18 cellular contexts compared by ENCODE assay signal in the genomic region with DNA sequence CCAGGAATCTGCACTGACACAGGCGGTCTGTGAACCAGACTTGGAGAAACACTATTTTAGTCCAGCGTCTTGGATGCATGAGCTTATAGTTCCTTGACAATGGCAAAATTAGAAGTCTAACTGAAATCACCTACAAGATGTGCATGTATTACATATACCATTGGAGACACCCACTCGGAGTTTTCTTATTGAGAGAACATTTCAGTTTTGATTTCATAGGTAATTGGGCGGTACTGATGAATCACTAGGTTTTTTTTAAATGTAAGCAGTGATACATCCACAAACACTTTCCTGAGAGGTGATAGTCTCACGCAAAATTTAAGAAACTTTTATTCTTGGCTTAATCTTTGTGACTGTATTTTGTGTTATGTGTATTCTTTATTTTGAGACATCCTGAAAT.
"Had no signal": no experiment of that assay in that cellular context is flagged by ENCODE, and none has a peak within 500 bp of the region (broad histone marks: within the 10 kb centered on the region; RNA-seq: fewer than 3 reads in every experiment).

No MANE protein-coding gene starts in this region.

- H3K36me3 Mint-ChIP-seq: brain, immature natural killer cell, type B pancreatic cell had no signal

- H3K27me3 ChIP-seq: SJCRH30 had no signal

- DNase-seq: activated CD4-positive, alpha-beta T cell treated with anti-CD3 and anti-CD28 coated beads for 1 hour; activated gamma-delta T cell treated with Interleukin-2 at 50 U/mL for 16 hours; amniotic stem cell; effector memory CD4-positive, alpha-beta T cell; head of caudate nucleus; immature natural killer cell; left colon; lower lobe of right lung; right cardiac atrium; SJCRH30; stimulated activated CD4-positive, alpha-beta T cell treated with anti-CD3 and anti-CD28 coated beads, Interleukin-4, amount 100 ng/mL, for 24 hours; stimulated activated naive CD4-positive, alpha-beta T cell treated with Interleukin-2 at 50 U/mL for 16 hours had no signal

- H3K27ac ChIP-seq: lower lobe of right lung, prostate gland, SJCRH30, skin epidermis had no signal

- FAIRE-seq: frontal cortex had no signal

- H3K4me3 ChIP-seq: lower lobe of right lung, prostate gland, SJCRH30, skin epidermis had no signal

- ATAC-seq: left colon, lower lobe of right lung, right cardiac atrium had no signal

- H3K9me3 Mint-ChIP-seq: brain, immature natural killer cell, neural crest cell, type B pancreatic cell had no signal

- H3K27ac Mint-ChIP-seq: brain, immature natural killer cell, type B pancreatic cell had no signal

- H3K4me1 ChIP-seq: prostate gland had no signal

- H3K9me3 ChIP-seq: lower lobe of right lung, prostate gland, SJCRH30 had no signal

- H3K4me3 Mint-ChIP-seq: brain, immature natural killer cell, neural crest cell, type B pancreatic cell had no signal

- H3K36me3 ChIP-seq: lower lobe of right lung, prostate gland, SJCRH30 had no signal
